1 cellular context compared by ENCODE assay signal in the genomic region with DNA sequence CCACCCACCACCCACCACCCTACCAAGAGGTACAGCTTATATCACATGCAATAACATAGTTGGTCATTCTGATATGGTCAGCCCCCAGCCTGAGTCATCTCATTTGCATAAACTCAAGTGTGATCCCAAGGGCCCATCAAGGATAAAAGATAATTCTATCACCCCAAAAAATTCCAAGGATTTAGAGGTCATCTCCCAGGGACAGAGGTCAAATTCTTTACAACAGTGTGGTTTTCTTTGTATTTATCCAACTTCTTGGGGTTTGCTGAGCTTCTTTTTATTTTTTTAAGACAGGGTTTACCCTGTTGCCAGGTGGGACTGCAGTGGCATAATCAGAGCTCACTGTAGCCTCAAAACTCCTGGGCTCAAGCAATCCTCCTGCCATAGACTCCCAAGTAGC.
TF ChIP-seq lines count a peak whose summit lies in the region.

No MANE protein-coding gene starts in this region.

TF ChIP-seq in GM23338, 12 proteins besides CTCF, POLR2A, EP300 and RAD21 (continued from another document):
- TF ChIP-seq, protein P1, sequence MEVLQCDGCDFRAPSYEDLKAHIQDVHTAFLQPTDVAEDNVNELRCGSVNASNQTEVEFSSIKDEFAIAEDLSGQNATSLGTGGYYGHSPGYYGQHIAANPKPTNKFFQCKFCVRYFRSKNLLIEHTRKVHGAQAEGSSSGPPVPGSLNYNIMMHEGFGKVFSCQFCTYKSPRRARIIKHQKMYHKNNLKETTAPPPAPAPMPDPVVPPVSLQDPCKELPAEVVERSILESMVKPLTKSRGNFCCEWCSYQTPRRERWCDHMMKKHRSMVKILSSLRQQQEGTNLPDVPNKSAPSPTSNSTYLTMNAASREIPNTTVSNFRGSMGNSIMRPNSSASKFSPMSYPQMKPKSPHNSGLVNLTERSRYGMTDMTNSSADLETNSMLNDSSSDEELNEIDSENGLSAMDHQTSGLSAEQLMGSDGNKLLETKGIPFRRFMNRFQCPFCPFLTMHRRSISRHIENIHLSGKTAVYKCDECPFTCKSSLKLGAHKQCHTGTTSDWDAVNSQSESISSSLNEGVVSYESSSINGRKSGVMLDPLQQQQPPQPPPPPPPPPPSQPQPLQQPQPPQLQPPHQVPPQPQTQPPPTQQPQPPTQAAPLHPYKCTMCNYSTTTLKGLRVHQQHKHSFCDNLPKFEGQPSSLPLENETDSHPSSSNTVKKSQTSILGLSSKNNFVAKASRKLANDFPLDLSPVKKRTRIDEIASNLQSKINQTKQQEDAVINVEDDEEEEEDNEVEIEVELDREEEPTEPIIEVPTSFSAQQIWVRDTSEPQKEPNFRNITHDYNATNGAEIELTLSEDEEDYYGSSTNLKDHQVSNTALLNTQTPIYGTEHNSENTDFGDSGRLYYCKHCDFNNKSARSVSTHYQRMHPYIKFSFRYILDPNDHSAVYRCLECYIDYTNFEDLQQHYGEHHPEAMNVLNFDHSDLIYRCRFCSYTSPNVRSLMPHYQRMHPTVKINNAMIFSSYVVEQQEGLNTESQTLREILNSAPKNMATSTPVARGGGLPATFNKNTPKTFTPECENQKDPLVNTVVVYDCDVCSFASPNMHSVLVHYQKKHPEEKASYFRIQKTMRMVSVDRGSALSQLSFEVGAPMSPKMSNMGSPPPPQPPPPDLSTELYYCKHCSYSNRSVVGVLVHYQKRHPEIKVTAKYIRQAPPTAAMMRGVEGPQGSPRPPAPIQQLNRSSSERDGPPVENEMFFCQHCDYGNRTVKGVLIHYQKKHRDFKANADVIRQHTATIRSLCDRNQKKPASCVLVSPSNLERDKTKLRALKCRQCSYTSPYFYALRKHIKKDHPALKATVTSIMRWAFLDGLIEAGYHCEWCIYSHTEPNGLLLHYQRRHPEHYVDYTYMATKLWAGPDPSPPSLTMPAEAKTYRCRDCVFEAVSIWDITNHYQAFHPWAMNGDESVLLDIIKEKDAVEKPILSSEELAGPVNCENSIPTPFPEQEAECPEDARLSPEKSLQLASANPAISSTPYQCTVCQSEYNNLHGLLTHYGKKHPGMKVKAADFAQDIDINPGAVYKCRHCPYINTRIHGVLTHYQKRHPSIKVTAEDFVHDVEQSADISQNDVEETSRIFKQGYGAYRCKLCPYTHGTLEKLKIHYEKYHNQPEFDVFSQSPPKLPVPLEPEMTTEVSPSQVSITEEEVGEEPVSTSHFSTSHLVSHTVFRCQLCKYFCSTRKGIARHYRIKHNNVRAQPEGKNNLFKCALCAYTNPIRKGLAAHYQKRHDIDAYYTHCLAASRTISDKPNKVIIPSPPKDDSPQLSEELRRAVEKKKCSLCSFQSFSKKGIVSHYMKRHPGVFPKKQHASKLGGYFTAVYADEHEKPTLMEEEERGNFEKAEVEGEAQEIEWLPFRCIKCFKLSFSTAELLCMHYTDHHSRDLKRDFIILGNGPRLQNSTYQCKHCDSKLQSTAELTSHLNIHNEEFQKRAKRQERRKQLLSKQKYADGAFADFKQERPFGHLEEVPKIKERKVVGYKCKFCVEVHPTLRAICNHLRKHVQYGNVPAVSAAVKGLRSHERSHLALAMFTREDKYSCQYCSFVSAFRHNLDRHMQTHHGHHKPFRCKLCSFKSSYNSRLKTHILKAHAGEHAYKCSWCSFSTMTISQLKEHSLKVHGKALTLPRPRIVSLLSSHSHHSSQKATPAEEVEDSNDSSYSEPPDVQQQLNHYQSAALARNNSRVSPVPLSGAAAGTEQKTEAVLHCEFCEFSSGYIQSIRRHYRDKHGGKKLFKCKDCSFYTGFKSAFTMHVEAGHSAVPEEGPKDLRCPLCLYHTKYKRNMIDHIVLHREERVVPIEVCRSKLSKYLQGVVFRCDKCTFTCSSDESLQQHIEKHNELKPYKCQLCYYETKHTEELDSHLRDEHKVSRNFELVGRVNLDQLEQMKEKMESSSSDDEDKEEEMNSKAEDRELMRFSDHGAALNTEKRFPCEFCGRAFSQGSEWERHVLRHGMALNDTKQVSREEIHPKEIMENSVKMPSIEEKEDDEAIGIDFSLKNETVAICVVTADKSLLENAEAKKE (CRISPR knock-in tag; IDR thresholded peaks at IDR 0.05): no peak
